In the genomic region with DNA sequence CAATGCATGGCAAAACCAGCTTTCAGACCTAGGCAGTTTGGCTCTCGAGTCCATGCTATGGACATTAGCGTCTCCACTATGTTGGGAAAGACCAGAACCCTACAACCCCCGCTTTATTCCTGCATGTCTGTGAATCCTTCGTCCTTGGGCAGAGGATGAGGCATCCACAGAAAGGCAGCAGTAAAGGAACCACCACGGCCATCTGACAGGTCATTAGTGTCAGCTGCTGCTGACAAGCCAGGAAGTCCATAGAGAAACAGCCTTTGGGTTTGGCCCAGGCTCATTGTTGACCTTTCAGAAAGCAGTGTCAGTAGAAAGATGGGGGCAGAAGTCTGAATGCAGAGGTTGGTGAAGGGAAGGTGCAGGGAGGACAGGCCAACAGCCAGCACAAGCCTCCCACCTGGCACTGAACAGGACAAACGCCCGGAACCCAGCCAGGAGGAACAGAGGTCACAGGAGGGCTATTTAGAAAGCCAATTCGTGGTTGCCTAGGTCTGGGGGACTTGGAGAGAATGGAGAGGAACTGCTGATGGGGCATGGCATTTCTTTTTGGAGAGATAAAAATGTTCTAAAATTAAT, we compare ENCODE assay signal across 14 cellular contexts.
DNase-seq lines count a peak whose midpoint lies in the region; ATAC-seq and TF ChIP-seq lines count a peak whose summit lies in the region.
"Had no signal": no experiment of that assay in that cellular context is flagged by ENCODE, and none has a peak within 500 bp of the region (broad histone marks: within the 10 kb centered on the region; RNA-seq: fewer than 3 reads in every experiment).

No MANE protein-coding gene starts in this region.

- no peaks in the 10 kb centered on the region for H3K9me3 Mint-ChIP-seq in Caco-2 (ENCODE audit: unreplicated experiment)

- no peak for TF ChIP-seq CTCF in heart left ventricle (IDR thresholded peaks at IDR 0.05)
- no peak for TF ChIP-seq CTCF in Caco-2 (IDR thresholded peaks at IDR 0.05; ENCODE audit: insufficient read depth in 1 of 2, low read depth in 1 of 2, low read length in 1 of 2, severe bottlenecking in 1 of 2, unreplicated experiment in 1 of 2)
- no peak for TF ChIP-seq CTCF in upper lobe of left lung (IDR thresholded peaks at IDR 0.05)

- ATAC-seq in heart left ventricle (peak; percentile 37 to 74 (median 72)), upper lobe of left lung (ENCODE audit: low FRiP score in 2 of 2) (no peak)

- POLR2A ChIA-PET in Caco-2 (lab: Charles Lee), result no interaction called here

- H3K27me3 Mint-ChIP-seq in Caco-2 (ENCODE audit: insufficient read depth, unreplicated experiment), result peaks cover 13% of the 10 kb centered on the region
- H3K27me3 Mint-ChIP-seq: CD4-positive, CD25-positive, alpha-beta regulatory T cell had no signal

- H3K27ac Mint-ChIP-seq in Caco-2 (ENCODE audit: unreplicated experiment), result no peak overlapping the region
- H3K27ac Mint-ChIP-seq: CD4-positive, CD25-positive, alpha-beta regulatory T cell had no signal

- TF ChIP-seq POLR2A in heart left ventricle (IDR thresholded peaks at IDR 0.05) (no peak), upper lobe of left lung (IDR thresholded peaks at IDR 0.05) (no peak)

- peaks cover 0 to 21% (median 5%) of the 10 kb centered on the region in 12 donors for H3K4me1 ChIP-seq in heart left ventricle
- no peaks in the 10 kb centered on the region for H3K4me1 ChIP-seq in Caco-2
- peaks cover 0 to 3% (median 0%) of the 10 kb centered on the region in 4 donors for H3K4me1 ChIP-seq in upper lobe of left lung

- intact Hi-C loops in heart left ventricle (cut with DNase I), result no loop called here
- intact Hi-C loops in cardiac septum (cut with DNase I), result no loop called here
- intact Hi-C loops in Caco-2 (cut with micrococcal nuclease; ENCODE audit: unreplicated experiment), result no loop called here

- H3K9me3 ChIP-seq in heart left ventricle (no peaks in the 10 kb centered on the region), Caco-2 (no peaks in the 10 kb centered on the region), upper lobe of left lung (no peaks in the 10 kb centered on the region)
- H3K9me3 ChIP-seq: BLaER1 treated with 17β-estradiol and CSF1 and Interleukin-3, amounts not matched to agents 10 nM and 100 nM had no signal

- no peak for TF ChIP-seq EP300 in upper lobe of left lung (IDR thresholded peaks at IDR 0.05)

- no peak overlapping the region for H3K4me3 ChIP-seq in heart left ventricle
- no peak overlapping the region for H3K4me3 ChIP-seq in Caco-2 (ENCODE audit: low read depth, low read length)
- H3K4me3 ChIP-seq in upper lobe of left lung, result no peak overlapping the region
- H3K4me3 ChIP-seq: BLaER1 treated with 17β-estradiol and CSF1 and Interleukin-3, amounts not matched to agents 10 nM and 100 nM; GM23248 had no signal

- BruUV-seq in Caco-2 (replicated peaks; lab: Mats Ljungman, UMichigan), result no TSS peak

- no peaks in the 10 kb centered on the region for H3K36me3 ChIP-seq in heart left ventricle
- H3K36me3 ChIP-seq in Caco-2 (ENCODE audit: control insufficient read depth, insufficient read depth, low read length), result no peaks in the 10 kb centered on the region
- H3K36me3 ChIP-seq in upper lobe of left lung, result no peaks in the 10 kb centered on the region
- H3K36me3 ChIP-seq: BLaER1 treated with 17β-estradiol and CSF1 and Interleukin-3, amounts not matched to agents 10 nM and 100 nM had no signal

- CTCF ChIA-PET in Caco-2 (lab: Charles Lee), result no interaction called here

- H3K27ac ChIP-seq in heart left ventricle (peak overlapping the region in 7 of 12 donors; percentile 12 to 69 (median 42)), caudate nucleus (ENCODE audit: low read depth, low read length) (peak overlapping the region; percentile 13), upper lobe of left lung (no peak overlapping the region)
- H3K27ac ChIP-seq: BLaER1 treated with 17β-estradiol and CSF1 and Interleukin-3, amounts not matched to agents 10 nM and 100 nM; GM23248; HL-60 had no signal

- WGBS in heart left ventricle, 4 donors, result 57 to 66% (median 59%) methylated on average over 8 of the region's 8 CpGs
- 57 to 62% methylated on average over 8 of the region's 8 CpGs for WGBS in upper lobe of left lung, 2 donors

- no peak overlapping the region for H3K4me3 Mint-ChIP-seq in Caco-2 (ENCODE audit: unreplicated experiment)
- H3K4me3 Mint-ChIP-seq: CD4-positive, CD25-positive, alpha-beta regulatory T cell had no signal

- H3K4me1 Mint-ChIP-seq in Caco-2 (ENCODE audit: low read depth, unreplicated experiment), result no peaks in the 10 kb centered on the region
- H3K4me1 Mint-ChIP-seq: CD4-positive, CD25-positive, alpha-beta regulatory T cell had no signal

- H3K36me3 Mint-ChIP-seq in Caco-2 (ENCODE audit: insufficient read depth, unreplicated experiment), result no peaks in the 10 kb centered on the region
- H3K36me3 Mint-ChIP-seq: CD4-positive, CD25-positive, alpha-beta regulatory T cell had no signal

- peak in 3 of 5 donors; percentile 26 to 58 (median 32) for DNase-seq in heart left ventricle
- DNase-seq in cardiac septum (ENCODE audit: low spot score), result no peak
- DNase-seq in caudate nucleus (lab: John Stamatoyannopoulos, UW), result no peak
- peak; percentile 32 for DNase-seq in left kidney (ENCODE audit: low read depth, low spot score)
- no peak for DNase-seq in Caco-2
- no peak for DNase-seq in upper lobe of left lung
- DNase-seq in NCI-H748 treated with DMSO at 0.1 percent for 48 hours (lab: John Stamatoyannopoulos, UW), result no peak
- DNase-seq: ACHN; Calu3; CD4-positive, CD25-positive, alpha-beta regulatory T cell; DMS 273 treated with DMSO at 0.1 percent for 48 hours; GM23248 had no signal

- no peaks in the 10 kb centered on the region for H3K27me3 ChIP-seq in heart left ventricle
- no peaks in the 10 kb centered on the region; the same call in 1 of the 2 replicates for H3K27me3 ChIP-seq in Caco-2 (replicated peaks; ENCODE audit: control insufficient read depth, insufficient read depth, low read length)
- H3K27me3 ChIP-seq in upper lobe of left lung, result no peaks in the 10 kb centered on the region
- H3K27me3 ChIP-seq: BLaER1 treated with 17β-estradiol and CSF1 and Interleukin-3, amounts not matched to agents 10 nM and 100 nM had no signal

Comparison
In these comparisons a context has a peak if more than half of its experiments do, and no peak if none do; other contexts are left out.
1. DNase-seq: peak in heart left ventricle (3 of 5) and left kidney (single experiment); none in cardiac septum (single experiment), caudate nucleus (0 of 61), Caco-2 (0 of 2), upper lobe of left lung (0 of 2) and NCI-H748 treated with DMSO at 0.1 percent for 48 hours (single experiment).
2. ATAC-seq: peak in heart left ventricle (4 of 4); none in upper lobe of left lung (0 of 2).
3. H3K27ac ChIP-seq: peak in heart left ventricle (7 of 12) and caudate nucleus (single experiment); none in upper lobe of left lung (0 of 4).